8 cellular contexts compared by ENCODE assay signal in genomic region chr19:58097783-58098681, GRCh38. TPM values are rescaled to one million over a fixed set of nuclear protein-coding genes. Genes with fewer than 3 reads are reported as not detected.
DNase-seq lines count a peak whose midpoint lies in the region; ATAC-seq lines count a peak whose summit lies in the region.

ZSCAN18 (minus strand) TSS chr19:58098231; CDS start chr19:58090267, 7,964 bp downstream.

- H3K36me3 ChIP-seq in esophagus (ENCODE audit: control insufficient read depth in 2 of 2, insufficient read depth in 2 of 2, low read length in 1 of 2): peaks cover 0 to 2% of the 10 kb centered on the region in 2 donors
- H3K36me3 ChIP-seq in mucosa of rectum (ENCODE audit: control insufficient read depth in 2 of 2, insufficient read depth in 2 of 2, low read length in 2 of 2): peaks cover 0 to 2% of the 10 kb centered on the region in 2 donors

- H3K9me3 Mint-ChIP-seq in activated T-cell treated with anti-CD3 and anti-CD28 coated beads, Interleukin-2, amount 50 U/mL, for 24 hours: peaks cover 36% of the 10 kb centered on the region

- DNase-seq in GM04503 (ENCODE audit: low read depth) (peak; percentile 63), NCI-H82 treated with DMSO at 0.1 percent for 48 hours (lab: John Stamatoyannopoulos, UW; ENCODE audit: unreplicated experiment) (peak; percentile 91), HCEC 1CT (no peak)
- peak; percentile 96 for DNase-seq in activated T-cell treated with anti-CD3 and anti-CD28 coated beads, Interleukin-2, amount 50 U/mL, for 24 hours
- DNase-seq in stimulated activated CD8-positive, alpha-beta memory T cell treated with anti-CD3 and anti-CD28 coated beads, Interleukin-4, amount 100 ng/mL, for 1 hour (ENCODE audit: low read depth in 2 of 2, low spot score in 1 of 2): peak; percentile 95

- peak; percentile 80 for ATAC-seq in HG03108 (IDR thresholded peaks at IDR 0.05; ENCODE audit: unreplicated experiment)

- H3K27me3 ChIP-seq in esophagus (ENCODE audit: control insufficient read depth in 1 of 2, insufficient read depth in 2 of 2, low read length in 2 of 2) (no peaks in the 10 kb centered on the region), mucosa of rectum (ENCODE audit: control insufficient read depth in 2 of 2, insufficient read depth in 2 of 2, low read length in 2 of 2) (no peaks in the 10 kb centered on the region)

- H3K4me3 Mint-ChIP-seq in activated T-cell treated with anti-CD3 and anti-CD28 coated beads, Interleukin-2, amount 50 U/mL, for 24 hours: peak within 1 kb of the TSS; percentile 79

- no peaks in the 10 kb centered on the region for H3K27me3 Mint-ChIP-seq in activated T-cell treated with anti-CD3 and anti-CD28 coated beads, Interleukin-2, amount 50 U/mL, for 24 hours

- peak within 1 kb of the TSS; percentile 97 for H3K27ac Mint-ChIP-seq in activated T-cell treated with anti-CD3 and anti-CD28 coated beads, Interleukin-2, amount 50 U/mL, for 24 hours

- peak within 1 kb of the TSS; percentile 79 to 91 for H3K4me3 ChIP-seq in esophagus (ENCODE audit: low read depth in 1 of 2, low read length in 2 of 2)
- H3K4me3 ChIP-seq in mucosa of rectum (ENCODE audit: low read length in 2 of 2): peak within 1 kb of the TSS; percentile 93 to 94

- H3K4me1 ChIP-seq in esophagus (ENCODE audit: control insufficient read depth in 2 of 2, insufficient read depth in 2 of 2, low read length in 1 of 2): peaks cover 0 to 7% of the 10 kb centered on the region in 2 donors
- peaks cover 5 to 8% of the 10 kb centered on the region in 2 donors for H3K4me1 ChIP-seq in mucosa of rectum (ENCODE audit: control insufficient read depth in 2 of 2, insufficient read depth in 2 of 2, low read length in 2 of 2)

- H3K27ac ChIP-seq in esophagus (ENCODE audit: low read depth in 2 of 2, low read length in 1 of 2) (peak within 1 kb of the TSS; percentile 89 to 96), mucosa of rectum (ENCODE audit: low read depth in 2 of 2, low read length in 2 of 2) (peak within 1 kb of the TSS; percentile 81 to 94)

- peak within 1 kb of the TSS; percentile 88 to 97 for H3K9ac ChIP-seq in mucosa of rectum (ENCODE audit: low read depth in 1 of 2, low read length in 2 of 2)

- H3K9me3 ChIP-seq in esophagus (ENCODE audit: control insufficient read depth in 2 of 2, insufficient read depth in 1 of 2, low read depth in 1 of 2, low read length in 1 of 2): peaks cover 4 to 24% of the 10 kb centered on the region in 2 donors
- peaks cover 3 to 6% of the 10 kb centered on the region in 2 donors for H3K9me3 ChIP-seq in mucosa of rectum (ENCODE audit: control insufficient read depth in 2 of 2, low read length in 2 of 2)

- peaks cover 51% of the 10 kb centered on the region for H3K36me3 Mint-ChIP-seq in activated T-cell treated with anti-CD3 and anti-CD28 coated beads, Interleukin-2, amount 50 U/mL, for 24 hours (ENCODE audit: low read depth)

- 1% methylated on average over 62 to 67 of the region's 67 CpGs for WGBS in esophagus, 2 donors

- H3K4me1 Mint-ChIP-seq in activated T-cell treated with anti-CD3 and anti-CD28 coated beads, Interleukin-2, amount 50 U/mL, for 24 hours (ENCODE audit: low read depth): peaks cover 12% of the 10 kb centered on the region

RNA-seq across cellular contexts. Expression of gene ZSCAN18, which starts in this region (rescaled TPM):
- 10 to 100 TPM; 20.2 to 22.9 TPM for polyA plus RNA-seq in esophagus
